8 cellular contexts compared by ENCODE assay signal in genomic region chr9:137406876-137407589, GRCh38. TPM values are rescaled to one million over a fixed set of nuclear protein-coding genes. Genes with fewer than 3 reads are reported as not detected.
DNase-seq lines count a peak whose midpoint lies in the region; ATAC-seq and TF ChIP-seq lines count a peak whose summit lies in the region.

No MANE protein-coding gene starts in this region.

- TF ChIP-seq CTCF in GM12874 (IDR thresholded peaks at IDR 0.05; ENCODE audit: insufficient read depth, low read depth, low read length) (peak; percentile 78), mesothelial cell of epicardium (IDR thresholded peaks at IDR 0.05; ENCODE audit: unreplicated experiment) (peak; percentile 80)

- peak; percentile 89 for ATAC-seq in effector memory CD8-positive, alpha-beta T cell (replicated peaks)
- ATAC-seq in GM19351 (IDR thresholded peaks at IDR 0.05; ENCODE audit: unreplicated experiment) (no peak), GM19328 (IDR thresholded peaks at IDR 0.05; ENCODE audit: unreplicated experiment) (no peak)

- DNase-seq in NCI-H1930 (lab: John Stamatoyannopoulos, UW) = peak; percentile 30 to 47
- peak; percentile 30 to 48 (median 45) for DNase-seq in activated CD8-positive, alpha-beta memory T cell treated with anti-CD3 and anti-CD28 coated beads for 48 hours (ENCODE audit: low read depth in 2 of 3, low spot score in 2 of 3)
- peak; percentile 55 to 58 (median 55) for DNase-seq in effector memory CD8-positive, alpha-beta T cell
- DNase-seq in mesothelial cell of epicardium (ENCODE audit: low spot score in 2 of 2, unreplicated experiment in 2 of 2) = peak; percentile 63 to 85
- DNase-seq in stimulated activated CD8-positive, alpha-beta memory T cell treated with anti-CD3 and anti-CD28 coated beads, Interleukin-4, amount 100 ng/mL, for 24 hours (ENCODE audit: low read depth) = peak; percentile 52

- H3K4me3 Mint-ChIP-seq in effector memory CD8-positive, alpha-beta T cell = peak overlapping the region; percentile 6 to 21
- H3K4me3 Mint-ChIP-seq in mesothelial cell of epicardium = no peak overlapping the region

- H3K36me3 Mint-ChIP-seq in effector memory CD8-positive, alpha-beta T cell (ENCODE audit: insufficient read depth) = peaks cover 3% of the 10 kb centered on the region
- H3K36me3 Mint-ChIP-seq in mesothelial cell of epicardium = peaks cover 7% of the 10 kb centered on the region

- no peaks in the 10 kb centered on the region for H3K9me3 Mint-ChIP-seq in effector memory CD8-positive, alpha-beta T cell
- peaks cover 5% of the 10 kb centered on the region for H3K9me3 Mint-ChIP-seq in mesothelial cell of epicardium

- peaks cover 3 to 11% of the 10 kb centered on the region in 2 donors for H3K4me1 Mint-ChIP-seq in effector memory CD8-positive, alpha-beta T cell (ENCODE audit: low read depth in 2 of 2)
- no peaks in the 10 kb centered on the region for H3K4me1 Mint-ChIP-seq in mesothelial cell of epicardium

- H3K27ac Mint-ChIP-seq in effector memory CD8-positive, alpha-beta T cell = no peak overlapping the region
- H3K27ac Mint-ChIP-seq in mesothelial cell of epicardium = no peak overlapping the region

- H3K27me3 Mint-ChIP-seq in effector memory CD8-positive, alpha-beta T cell = peaks cover 0 to 9% of the 10 kb centered on the region in 2 donors
- no peaks in the 10 kb centered on the region for H3K27me3 Mint-ChIP-seq in mesothelial cell of epicardium (ENCODE audit: low read depth)

RNA-seq across cellular contexts. Expression of gene EXD3, which starts 15.9 kb away (rescaled TPM):
- 37.2 to 38.2 TPM (median 37.3 TPM) in 3 replicates for total RNA-seq in mesothelial cell of epicardium

RNA-seq across cellular contexts. Expression of gene NOXA1, which starts 16.2 kb away (rescaled TPM):
- 19.9 to 22.1 TPM (median 21.4 TPM) in 3 replicates for total RNA-seq in mesothelial cell of epicardium

RNA-seq across cellular contexts. Expression of gene ENTPD8, which starts 34.1 kb away (rescaled TPM):
- 1.4 to 1.7 TPM (median 1.6 TPM) in 3 replicates for total RNA-seq in mesothelial cell of epicardium

RNA-seq across cellular contexts. Expression of gene NSMF, which starts 52.1 kb away (rescaled TPM):
- total RNA-seq in mesothelial cell of epicardium = 85.3 to 85.6 TPM (median 85.3 TPM) in 3 replicates
